ENCODE assay signal across 28 cellular contexts in genomic region chr15:75097939-75098338, GRCh38.
DNase-seq lines count a peak whose midpoint lies in the region; ATAC-seq and TF ChIP-seq lines count a peak whose summit lies in the region.
"Had no signal": no experiment of that assay in that cellular context is flagged by ENCODE, and none has a peak within 500 bp of the region (broad histone marks: within the 10 kb centered on the region; RNA-seq: fewer than 3 reads in every experiment).

No MANE protein-coding gene starts in this region.

- no peak for TF ChIP-seq CTCF in Loucy (conservative IDR thresholded peaks at IDR 0.05; ENCODE audit: low read length)

- peaks cover 20% of the 10 kb centered on the region for H3K4me1 ChIP-seq in Loucy (ENCODE audit: insufficient read depth, low read length, poor library complexity, severe bottlenecking)
- H3K4me1 ChIP-seq: HAP-1 had no signal

- H2AFZ ChIP-seq in Loucy (ENCODE audit: low read length) = no peak overlapping the region

- no peaks in the 10 kb centered on the region; the same call in 1 of the 2 replicates for H3F3A ChIP-seq in Loucy (ENCODE audit: low read depth)

- H3K9me3 ChIP-seq in Loucy (ENCODE audit: insufficient read depth, low read depth, low read length) = no peaks in the 10 kb centered on the region
- H3K9me3 ChIP-seq: HAP-1 had no signal

- H3K36me3 ChIP-seq in Loucy (ENCODE audit: insufficient read depth, low read length) = no peaks in the 10 kb centered on the region
- H3K36me3 ChIP-seq: HAP-1 had no signal

- peak overlapping the region; percentile 72 for H3K27ac Mint-ChIP-seq in central memory CD8-positive, alpha-beta T cell (ENCODE audit: low read depth)
- H3K27ac Mint-ChIP-seq in stimulated activated memory B cell treated with anti-CD40 and anti-IgM and Interleukin-4, amounts not matched to agents 10 μg/mL and 1 μg/mL and 100 μg/mL, for 72 hours = peak overlapping the region; percentile 43
- H3K27ac Mint-ChIP-seq: CD8-positive, alpha-beta T cell; HFFc6 had no signal

- H4K20me1 ChIP-seq in Loucy (ENCODE audit: insufficient read depth, low read length, poor library complexity, severe bottlenecking) = no peaks in the 10 kb centered on the region

- H3K36me3 Mint-ChIP-seq in central memory CD8-positive, alpha-beta T cell (ENCODE audit: insufficient read depth) = no peaks in the 10 kb centered on the region
- H3K36me3 Mint-ChIP-seq in stimulated activated memory B cell treated with anti-CD40 and anti-IgM and Interleukin-4, amounts not matched to agents 10 μg/mL and 1 μg/mL and 100 μg/mL, for 72 hours = no peaks in the 10 kb centered on the region
- H3K36me3 Mint-ChIP-seq: CD8-positive, alpha-beta T cell had no signal

- no peak for DNase-seq in central memory CD8-positive, alpha-beta T cell (ENCODE audit: low spot score in 2 of 2)
- peak; percentile 68 for DNase-seq in mesenteric fat pad (ENCODE audit: low spot score)
- DNase-seq in NK-92 (lab: John Stamatoyannopoulos, UW; ENCODE audit: unreplicated experiment) = no peak
- no peak for DNase-seq in foreskin melanocyte
- DNase-seq: CD8-positive, alpha-beta T cell; DMS 273 treated with DMSO at 0.1 percent for 48 hours; DMS79; EL; GDM1; GOT3; HFFc6; Karpas-422; NCI-H1092 treated with DMSO at 0.1 percent for 48 hours; NCI-H1436; NCI-H187; NCI-H2081 treated with DMSO at 0.1 percent for 48 hours; NCI-H2171 treated with DMSO at 0.1 percent for 48 hours; NCI-H345; NCI-H524; NCI-H774; NK-92 treated with Interleukin-12 subunit alpha and Interleukin-12 subunit beta, amount 100 ng/mL, for 24 hours; SHP77 treated with DMSO at 0.1 percent for 48 hours had no signal

- H3K4me2 ChIP-seq in Loucy (ENCODE audit: low read depth, low read length, poor library complexity, severe bottlenecking) = no peak overlapping the region

- H3K27me3 ChIP-seq in Loucy (ENCODE audit: insufficient read depth, low read length, poor library complexity, severe bottlenecking) = no peaks in the 10 kb centered on the region

- H3K4me3 ChIP-seq in Loucy (ENCODE audit: low read length, poor library complexity, severe bottlenecking) = no peak overlapping the region
- H3K4me3 ChIP-seq: GM12878, HAP-1 had no signal

- H3K27me3 Mint-ChIP-seq in central memory CD8-positive, alpha-beta T cell = peaks cover 8% of the 10 kb centered on the region
- H3K27me3 Mint-ChIP-seq in stimulated activated memory B cell treated with anti-CD40 and anti-IgM and Interleukin-4, amounts not matched to agents 10 μg/mL and 1 μg/mL and 100 μg/mL, for 72 hours = peaks cover 35% of the 10 kb centered on the region

- peaks cover 6% of the 10 kb centered on the region for H3K4me1 Mint-ChIP-seq in central memory CD8-positive, alpha-beta T cell
- H3K4me1 Mint-ChIP-seq in stimulated activated memory B cell treated with anti-CD40 and anti-IgM and Interleukin-4, amounts not matched to agents 10 μg/mL and 1 μg/mL and 100 μg/mL, for 72 hours = peaks cover 36% of the 10 kb centered on the region

- ATAC-seq in central memory CD8-positive, alpha-beta T cell (replicated peaks; ENCODE audit: extremely low read depth, poor library complexity, severe bottlenecking) = no peak
- no peak for ATAC-seq in stimulated activated memory B cell treated with anti-CD40 and anti-IgM and Interleukin-4, amounts not matched to agents 10 μg/mL and 1 μg/mL and 100 μg/mL, for 72 hours
- ATAC-seq in HG03108 (IDR thresholded peaks at IDR 0.05; ENCODE audit: unreplicated experiment) = no peak
- ATAC-seq: CD8-positive, alpha-beta T cell; GM12878; HepG2 had no signal

- no peak overlapping the region for H3K4me3 Mint-ChIP-seq in central memory CD8-positive, alpha-beta T cell
- H3K4me3 Mint-ChIP-seq in stimulated activated memory B cell treated with anti-CD40 and anti-IgM and Interleukin-4, amounts not matched to agents 10 μg/mL and 1 μg/mL and 100 μg/mL, for 72 hours = no peak overlapping the region
- H3K4me3 Mint-ChIP-seq: CD8-positive, alpha-beta T cell; HFFc6 had no signal

- no peaks in the 10 kb centered on the region for H3K9me3 Mint-ChIP-seq in central memory CD8-positive, alpha-beta T cell
- H3K9me3 Mint-ChIP-seq in stimulated activated memory B cell treated with anti-CD40 and anti-IgM and Interleukin-4, amounts not matched to agents 10 μg/mL and 1 μg/mL and 100 μg/mL, for 72 hours = peaks cover 3% of the 10 kb centered on the region
- H3K9me3 Mint-ChIP-seq: CD8-positive, alpha-beta T cell; HFFc6 had no signal

- no peaks in the 10 kb centered on the region for H3K9me2 ChIP-seq in Loucy (replicated peaks; ENCODE audit: low read depth, low read length)

- peak overlapping the region; percentile 32 for H3K9ac ChIP-seq in Loucy (ENCODE audit: low read depth, low read length, poor library complexity, severe bottlenecking)

- H3K79me2 ChIP-seq in Loucy (ENCODE audit: insufficient read depth, low read length) = no peaks in the 10 kb centered on the region
